Comparison of ENCODE assay signal across 8 cellular contexts in the genomic region with DNA sequence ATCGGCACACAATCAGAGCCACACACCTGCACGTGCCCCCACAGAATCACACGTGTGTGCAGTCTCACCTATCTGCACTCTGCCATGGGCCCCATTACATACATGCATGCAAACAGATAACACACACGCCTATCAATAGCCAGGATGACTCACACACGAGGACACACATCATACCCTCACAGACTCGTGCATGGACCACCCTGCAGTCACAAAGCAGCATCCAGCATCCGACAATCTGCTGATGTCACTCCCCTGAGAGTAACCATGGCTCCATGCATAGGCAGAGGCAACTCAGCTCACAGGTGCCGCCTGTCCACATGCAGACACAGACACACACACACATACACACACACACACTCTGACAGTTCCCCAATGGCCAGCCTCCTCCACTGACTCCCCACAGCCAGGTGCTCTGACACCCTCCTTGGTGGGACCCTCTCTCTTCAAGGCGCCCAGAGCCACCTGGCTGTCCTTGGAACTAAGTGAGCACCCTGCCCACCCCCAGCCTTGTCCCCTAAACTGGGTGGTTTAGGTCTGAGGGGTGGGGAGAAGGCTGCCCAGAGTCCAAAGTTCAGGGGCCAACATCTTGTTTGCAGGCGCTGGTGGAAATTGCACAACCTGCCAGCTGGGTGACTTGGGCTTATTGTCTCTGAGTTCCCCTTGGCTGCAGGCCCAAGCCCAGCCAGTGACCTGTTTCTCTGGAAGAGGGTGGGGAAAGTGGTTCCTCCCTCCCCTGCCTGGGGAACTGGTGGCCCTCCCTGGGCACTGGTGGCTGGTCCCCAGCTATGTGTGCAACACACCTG. TPM values are rescaled to one million over a fixed set of nuclear protein-coding genes. Genes with fewer than 3 reads are reported as not detected.
DNase-seq lines count a peak whose midpoint lies in the region; FAIRE-seq and TF ChIP-seq lines count a peak whose summit lies in the region.

No MANE protein-coding gene starts in this region.

- intact Hi-C loops in activated naive CD4-positive, alpha-beta T cell treated with anti-CD3 and anti-CD28 coated beads for 36 hours (cut with micrococcal nuclease): no loop called here

- peaks cover 13% of the 10 kb centered on the region for H3K4me1 ChIP-seq in osteoblast (ENCODE audit: insufficient read depth, low read length)

- H3K9me3 ChIP-seq in osteoblast (ENCODE audit: low read depth, low read length): no peaks in the 10 kb centered on the region

- no peak overlapping the region for H3K4me3 ChIP-seq in osteoblast (ENCODE audit: insufficient read depth, low read length)

- CTCF ChIA-PET in activated naive CD4-positive, alpha-beta T cell treated with anti-CD3 and anti-CD28 coated beads for 36 hours (lab: Charles Lee): no interaction called here

- FAIRE-seq in GM12891 (lab: Jason Lieb, UNC): peak; percentile 20

- no peak overlapping the region for H3K4me2 ChIP-seq in osteoblast (ENCODE audit: insufficient read depth, low read length)

- no peak for TF ChIP-seq CTCF in osteoblast (IDR thresholded peaks at IDR 0.05; ENCODE audit: extremely low read depth, low read depth, low read length)

- H3K4me3 Mint-ChIP-seq in activated naive CD4-positive, alpha-beta T cell treated with anti-CD3 and anti-CD28 coated beads for 36 hours: no peak overlapping the region

- no peaks in the 10 kb centered on the region for H3K36me3 ChIP-seq in osteoblast (ENCODE audit: insufficient read depth, low read length)

- H2AFZ ChIP-seq in osteoblast (ENCODE audit: low read length): no peak overlapping the region

- peaks cover 6% of the 10 kb centered on the region for H3K4me1 Mint-ChIP-seq in activated naive CD4-positive, alpha-beta T cell treated with anti-CD3 and anti-CD28 coated beads for 36 hours (ENCODE audit: low read depth)

- no peaks in the 10 kb centered on the region for H4K20me1 ChIP-seq in osteoblast (ENCODE audit: insufficient read depth, low read length)

- TF ChIP-seq POLR2A in GM12891 (IDR thresholded peaks at IDR 0.05; ENCODE audit: low read depth, low read length): no peak

- no peak overlapping the region for H3K27ac ChIP-seq in osteoblast (ENCODE audit: low read depth, low read length)

- no peaks in the 10 kb centered on the region for H3K36me3 Mint-ChIP-seq in activated naive CD4-positive, alpha-beta T cell treated with anti-CD3 and anti-CD28 coated beads for 36 hours (ENCODE audit: low read depth)

- H3K79me2 ChIP-seq in osteoblast (ENCODE audit: insufficient read depth, low read length): no peaks in the 10 kb centered on the region

- no peaks in the 10 kb centered on the region for H3K27me3 Mint-ChIP-seq in activated naive CD4-positive, alpha-beta T cell treated with anti-CD3 and anti-CD28 coated beads for 36 hours (ENCODE audit: low read depth)

- peaks cover 9% of the 10 kb centered on the region for H3K27me3 ChIP-seq in osteoblast (ENCODE audit: insufficient read depth, low read length)

- H3K9me3 Mint-ChIP-seq in activated naive CD4-positive, alpha-beta T cell treated with anti-CD3 and anti-CD28 coated beads for 36 hours: no peaks in the 10 kb centered on the region

- H3K27ac Mint-ChIP-seq in activated naive CD4-positive, alpha-beta T cell treated with anti-CD3 and anti-CD28 coated beads for 36 hours: no peak overlapping the region

- DNase-seq in GM12891 (ENCODE audit: insufficient read length, low spot score) (no peak), NOMO-1 treated with DMSO at 0.1 percent for 48 hours (lab: John Stamatoyannopoulos, UW; ENCODE audit: unreplicated experiment) (peak; percentile 96), fibroblast of the conjunctiva (ENCODE audit: low read depth) (peak; percentile 28), pulmonary artery endothelial cell (ENCODE audit: low read depth, low spot score) (peak; percentile 53), COLO829 (ENCODE audit: low spot score) (no peak), osteoblast (ENCODE audit: insufficient read length, low spot score, missing footprints) (no peak)
- DNase-seq in activated CD4-positive, alpha-beta T cell treated with anti-CD3 and anti-CD28 coated beads, Interleukin-2, amount 50 U/mL, for 48 hours: no peak
- no peak for DNase-seq in activated naive CD4-positive, alpha-beta T cell treated with anti-CD3 and anti-CD28 coated beads for 36 hours

TF ChIP-seq in GM12891, 5 proteins besides CTCF, POLR2A, EP300 and RAD21:
- TF ChIP-seq POLR2AphosphoS5 (IDR thresholded peaks at IDR 0.05; ENCODE audit: low read depth, low read length) (no peak), TAF1 (IDR thresholded peaks at IDR 0.05; ENCODE audit: low read depth, low read length) (no peak), PAX5 (IDR thresholded peaks at IDR 0.05; ENCODE audit: insufficient read depth, low read length, severe bottlenecking) (no peak), POU2F2 (IDR thresholded peaks at IDR 0.05; ENCODE audit: low read depth, low read length) (no peak), SPI1 (IDR thresholded peaks at IDR 0.05; ENCODE audit: low read depth, low read length) (no peak)
TF ChIP-seq in GM12891: peak in this region for 0.

RNA-seq across cellular contexts. Expression of a gene that starts 34.6 kb away (rescaled TPM):
- polyA plus RNA-seq in GM12891 (2012; ENCODE audit: low read depth, missing spikeins): 117 TPM
- total RNA-seq in pulmonary artery endothelial cell: 37.5 and 46.9 TPM in 2 replicates
- total RNA-seq in osteoblast: 128 and 130 TPM in 2 replicates
- 1 to 10 TPM in 1 of 2 experiments, under 1 TPM in 1; 0.89 to 1.5 TPM for total RNA-seq in activated naive CD4-positive, alpha-beta T cell treated with anti-CD3 and anti-CD28 coated beads for 36 hours

Comparison
In these comparisons a context has a peak if more than half of its experiments do, and no peak if none do; other contexts are left out.
1. DNase-seq: peak in NOMO-1 treated with DMSO at 0.1 percent for 48 hours (single experiment), fibroblast of the conjunctiva (single experiment) and pulmonary artery endothelial cell (single experiment); none in GM12891 (single experiment), COLO829 (single experiment), osteoblast (single experiment), activated CD4-positive, alpha-beta T cell treated with anti-CD3 and anti-CD28 coated beads, Interleukin-2, amount 50 U/mL, for 48 hours (0 of 2) and activated naive CD4-positive, alpha-beta T cell treated with anti-CD3 and anti-CD28 coated beads for 36 hours (single experiment).
2. RNA of a gene that starts 34.6 kb away (total RNA-seq): 128 to 130 TPM in osteoblast and 37.5 to 46.9 TPM in pulmonary artery endothelial cell; 0.89 to 1.5 TPM in activated naive CD4-positive, alpha-beta T cell treated with anti-CD3 and anti-CD28 coated beads for 36 hours; every median in the first group is over 10 times any median in the second.